Comparison of ENCODE assay signal across 1 cellular context in the genomic region with DNA sequence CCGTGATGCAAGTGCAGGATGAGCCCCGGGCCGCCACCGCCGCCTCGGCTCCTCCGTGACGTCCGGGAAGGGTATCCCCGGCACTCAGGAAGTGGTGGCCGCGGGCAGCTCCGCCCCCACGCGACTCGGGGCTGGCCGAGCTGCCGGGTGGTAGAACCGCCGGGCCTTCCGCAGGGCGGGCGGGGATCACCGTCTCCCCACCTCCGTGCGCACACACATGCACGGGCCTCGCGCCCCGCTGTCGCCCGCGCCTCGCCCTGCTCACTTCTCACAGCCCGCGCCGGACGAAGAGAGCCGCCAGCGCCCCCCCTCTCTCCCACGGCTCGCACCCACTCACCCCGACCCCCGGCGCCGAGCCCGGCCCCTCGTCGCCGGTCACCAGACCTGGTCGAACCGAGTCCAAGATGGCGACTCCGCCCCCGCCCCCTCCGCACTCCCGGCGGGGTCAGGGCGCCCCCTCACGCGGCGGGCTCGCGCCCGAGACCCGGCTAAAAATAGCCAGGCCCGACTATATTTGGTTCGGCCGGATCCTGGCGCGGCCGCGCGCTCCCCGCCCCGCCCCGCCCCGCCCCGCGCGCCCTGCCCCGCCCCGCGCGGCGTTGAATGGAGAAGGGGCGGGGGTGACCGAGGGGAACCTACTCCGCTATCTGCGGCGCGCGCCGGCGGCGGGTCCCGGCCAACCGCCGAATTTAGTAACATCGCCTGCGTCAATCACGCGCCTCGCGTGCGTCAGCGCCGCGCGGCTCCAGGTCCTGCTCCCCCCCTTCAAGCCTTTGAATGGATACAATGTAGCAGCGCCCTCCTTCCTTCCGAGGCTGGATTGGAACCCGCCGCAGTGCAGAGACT.
TF ChIP-seq lines count a peak whose summit lies in the region.

No MANE protein-coding gene starts in this region.

TF ChIP-seq in GM12878, 131 proteins besides CTCF, POLR2A, EP300 and RAD21 (continued from another document and continues in another):
- peak; percentile 34; the same call in 1 of the 2 replicates for TF ChIP-seq ZNF592 (IDR thresholded peaks at IDR 0.05)
- TF ChIP-seq RCOR1 (conservative IDR thresholded peaks at IDR 0.05; ENCODE audit: low read depth, low read length), result no peak; the same call in 1 of the 2 replicates
- TF ChIP-seq, protein P1, sequence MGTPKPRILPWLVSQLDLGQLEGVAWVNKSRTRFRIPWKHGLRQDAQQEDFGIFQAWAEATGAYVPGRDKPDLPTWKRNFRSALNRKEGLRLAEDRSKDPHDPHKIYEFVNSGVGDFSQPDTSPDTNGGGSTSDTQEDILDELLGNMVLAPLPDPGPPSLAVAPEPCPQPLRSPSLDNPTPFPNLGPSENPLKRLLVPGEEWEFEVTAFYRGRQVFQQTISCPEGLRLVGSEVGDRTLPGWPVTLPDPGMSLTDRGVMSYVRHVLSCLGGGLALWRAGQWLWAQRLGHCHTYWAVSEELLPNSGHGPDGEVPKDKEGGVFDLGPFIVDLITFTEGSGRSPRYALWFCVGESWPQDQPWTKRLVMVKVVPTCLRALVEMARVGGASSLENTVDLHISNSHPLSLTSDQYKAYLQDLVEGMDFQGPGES (IDR thresholded peaks at IDR 0.05), result no peak
- TF ChIP-seq, protein P2, sequence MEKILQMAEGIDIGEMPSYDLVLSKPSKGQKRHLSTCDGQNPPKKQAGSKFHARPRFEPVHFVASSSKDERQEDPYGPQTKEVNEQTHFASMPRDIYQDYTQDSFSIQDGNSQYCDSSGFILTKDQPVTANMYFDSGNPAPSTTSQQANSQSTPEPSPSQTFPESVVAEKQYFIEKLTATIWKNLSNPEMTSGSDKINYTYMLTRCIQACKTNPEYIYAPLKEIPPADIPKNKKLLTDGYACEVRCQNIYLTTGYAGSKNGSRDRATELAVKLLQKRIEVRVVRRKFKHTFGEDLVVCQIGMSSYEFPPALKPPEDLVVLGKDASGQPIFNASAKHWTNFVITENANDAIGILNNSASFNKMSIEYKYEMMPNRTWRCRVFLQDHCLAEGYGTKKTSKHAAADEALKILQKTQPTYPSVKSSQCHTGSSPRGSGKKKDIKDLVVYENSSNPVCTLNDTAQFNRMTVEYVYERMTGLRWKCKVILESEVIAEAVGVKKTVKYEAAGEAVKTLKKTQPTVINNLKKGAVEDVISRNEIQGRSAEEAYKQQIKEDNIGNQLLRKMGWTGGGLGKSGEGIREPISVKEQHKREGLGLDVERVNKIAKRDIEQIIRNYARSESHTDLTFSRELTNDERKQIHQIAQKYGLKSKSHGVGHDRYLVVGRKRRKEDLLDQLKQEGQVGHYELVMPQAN (conservative IDR thresholded peaks at IDR 0.05), result peak; percentile 84
- TF ChIP-seq, protein P3, sequence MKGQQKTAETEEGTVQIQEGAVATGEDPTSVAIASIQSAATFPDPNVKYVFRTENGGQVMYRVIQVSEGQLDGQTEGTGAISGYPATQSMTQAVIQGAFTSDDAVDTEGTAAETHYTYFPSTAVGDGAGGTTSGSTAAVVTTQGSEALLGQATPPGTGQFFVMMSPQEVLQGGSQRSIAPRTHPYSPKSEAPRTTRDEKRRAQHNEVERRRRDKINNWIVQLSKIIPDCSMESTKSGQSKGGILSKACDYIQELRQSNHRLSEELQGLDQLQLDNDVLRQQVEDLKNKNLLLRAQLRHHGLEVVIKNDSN (IDR thresholded peaks at IDR 0.05; ENCODE audit: borderline replicate concordance, extremely low read length, insufficient read depth, low read depth, low read length), result peak; percentile 1
- TF ChIP-seq SP1 (IDR thresholded peaks at IDR 0.05; ENCODE audit: low read depth, low read length), result peak; percentile 65
- no peak for TF ChIP-seq RBBP5 (conservative IDR thresholded peaks at IDR 0.05)
- no peak for TF ChIP-seq ZNF384 (IDR thresholded peaks at IDR 0.05; ENCODE audit: borderline replicate concordance, low read depth, low read length)
- TF ChIP-seq, protein P4, sequence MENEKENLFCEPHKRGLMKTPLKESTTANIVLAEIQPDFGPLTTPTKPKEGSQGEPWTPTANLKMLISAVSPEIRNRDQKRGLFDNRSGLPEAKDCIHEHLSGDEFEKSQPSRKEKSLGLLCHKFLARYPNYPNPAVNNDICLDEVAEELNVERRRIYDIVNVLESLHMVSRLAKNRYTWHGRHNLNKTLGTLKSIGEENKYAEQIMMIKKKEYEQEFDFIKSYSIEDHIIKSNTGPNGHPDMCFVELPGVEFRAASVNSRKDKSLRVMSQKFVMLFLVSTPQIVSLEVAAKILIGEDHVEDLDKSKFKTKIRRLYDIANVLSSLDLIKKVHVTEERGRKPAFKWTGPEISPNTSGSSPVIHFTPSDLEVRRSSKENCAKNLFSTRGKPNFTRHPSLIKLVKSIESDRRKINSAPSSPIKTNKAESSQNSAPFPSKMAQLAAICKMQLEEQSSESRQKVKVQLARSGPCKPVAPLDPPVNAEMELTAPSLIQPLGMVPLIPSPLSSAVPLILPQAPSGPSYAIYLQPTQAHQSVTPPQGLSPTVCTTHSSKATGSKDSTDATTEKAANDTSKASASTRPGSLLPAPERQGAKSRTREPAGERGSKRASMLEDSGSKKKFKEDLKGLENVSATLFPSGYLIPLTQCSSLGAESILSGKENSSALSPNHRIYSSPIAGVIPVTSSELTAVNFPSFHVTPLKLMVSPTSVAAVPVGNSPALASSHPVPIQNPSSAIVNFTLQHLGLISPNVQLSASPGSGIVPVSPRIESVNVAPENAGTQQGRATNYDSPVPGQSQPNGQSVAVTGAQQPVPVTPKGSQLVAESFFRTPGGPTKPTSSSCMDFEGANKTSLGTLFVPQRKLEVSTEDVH (IDR thresholded peaks at IDR 0.05; ENCODE audit: low read depth, partially characterized antibody), result no peak
- TF ChIP-seq SREBF1 (IDR thresholded peaks at IDR 0.05; ENCODE audit: low read length), result no peak
- TF ChIP-seq TCF3 (IDR thresholded peaks at IDR 0.05; ENCODE audit: borderline replicate concordance, insufficient read depth, low read depth, low read length), result peak; percentile 91
- peak; percentile 86 to 97 for TF ChIP-seq BHLHE40 (IDR thresholded peaks at IDR 0.05; ENCODE audit: borderline replicate concordance in 1 of 2, low read depth in 2 of 2, low read length in 1 of 2)
- TF ChIP-seq SUZ12 (IDR thresholded peaks at IDR 0.05; ENCODE audit: unreplicated experiment), result no peak
- TF ChIP-seq MXI1 (IDR thresholded peaks at IDR 0.05; ENCODE audit: low read depth, low read length), result peak; percentile 89
- peak; percentile 94 for TF ChIP-seq CREM (IDR thresholded peaks at IDR 0.05; ENCODE audit: low read depth)
- TF ChIP-seq FOS (IDR thresholded peaks at IDR 0.05; ENCODE audit: borderline replicate concordance, extremely low read depth, insufficient read length), result no peak
- TF ChIP-seq GABPA (IDR thresholded peaks at IDR 0.05; ENCODE audit: low read depth), result no peak
- TF ChIP-seq MAX (IDR thresholded peaks at IDR 0.05; ENCODE audit: low read depth, low read length), result peak; percentile 71; the same call in 1 of the 2 replicates
- TF ChIP-seq, protein P5, sequence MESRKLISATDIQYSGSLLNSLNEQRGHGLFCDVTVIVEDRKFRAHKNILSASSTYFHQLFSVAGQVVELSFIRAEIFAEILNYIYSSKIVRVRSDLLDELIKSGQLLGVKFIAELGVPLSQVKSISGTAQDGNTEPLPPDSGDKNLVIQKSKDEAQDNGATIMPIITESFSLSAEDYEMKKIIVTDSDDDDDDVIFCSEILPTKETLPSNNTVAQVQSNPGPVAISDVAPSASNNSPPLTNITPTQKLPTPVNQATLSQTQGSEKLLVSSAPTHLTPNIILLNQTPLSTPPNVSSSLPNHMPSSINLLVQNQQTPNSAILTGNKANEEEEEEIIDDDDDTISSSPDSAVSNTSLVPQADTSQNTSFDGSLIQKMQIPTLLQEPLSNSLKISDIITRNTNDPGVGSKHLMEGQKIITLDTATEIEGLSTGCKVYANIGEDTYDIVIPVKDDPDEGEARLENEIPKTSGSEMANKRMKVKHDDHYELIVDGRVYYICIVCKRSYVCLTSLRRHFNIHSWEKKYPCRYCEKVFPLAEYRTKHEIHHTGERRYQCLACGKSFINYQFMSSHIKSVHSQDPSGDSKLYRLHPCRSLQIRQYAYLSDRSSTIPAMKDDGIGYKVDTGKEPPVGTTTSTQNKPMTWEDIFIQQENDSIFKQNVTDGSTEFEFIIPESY (IDR thresholded peaks at IDR 0.05), result no peak
- TF ChIP-seq TCF12 (IDR thresholded peaks at IDR 0.05; ENCODE audit: low read depth, low read length), result peak; percentile 96
- TF ChIP-seq ZNF274 (IDR thresholded peaks at IDR 0.05; ENCODE audit: insufficient read depth, insufficient read length), result no peak
- peak; percentile 53; the same call in 1 of the 2 replicates for TF ChIP-seq BCL11A (IDR thresholded peaks at IDR 0.05; ENCODE audit: low read depth, low read length)
- TF ChIP-seq RUNX3 (IDR thresholded peaks at IDR 0.05; ENCODE audit: low read length), result no peak
- peak; percentile 88; the same call in 2 of the 3 replicates for TF ChIP-seq POU2F2 (IDR thresholded peaks at IDR 0.05; ENCODE audit: borderline replicate concordance, low read depth, low read length)
- TF ChIP-seq MEF2A (IDR thresholded peaks at IDR 0.05; ENCODE audit: insufficient read depth, low read depth, low read length), result peak; percentile 79
- TF ChIP-seq CREB1 (IDR thresholded peaks at IDR 0.05; ENCODE audit: low read depth), result no peak
- TF ChIP-seq EGR1 (IDR thresholded peaks at IDR 0.05; ENCODE audit: borderline replicate concordance in 1 of 2, low read depth in 2 of 2, low read length in 2 of 2), result peak; percentile 53 to 99
- TF ChIP-seq IKZF2 (IDR thresholded peaks at IDR 0.05), result peak; percentile 7 to 39; a peak in 2 of 4 replicates
- TF ChIP-seq IRF4 (IDR thresholded peaks at IDR 0.05; ENCODE audit: low read depth, low read length), result 0 out of 2 replicates have a peak, but pooled peaks have one; percentile 9
- TF ChIP-seq CBFB (IDR thresholded peaks at IDR 0.05; ENCODE audit: low read depth), result peak; percentile 66
- TF ChIP-seq HDGF (IDR thresholded peaks at IDR 0.05), result no peak; the same call in 1 of the 2 replicates
- peak; percentile 93 for TF ChIP-seq NR2F1 (conservative IDR thresholded peaks at IDR 0.05)
- 0 out of 4 replicates have a peak, but pooled peaks of 1 of the 2 experiments have one; percentile 59 for TF ChIP-seq CEBPB (IDR thresholded peaks at IDR 0.05; ENCODE audit: borderline replicate concordance in 1 of 2, low read depth in 2 of 2, low read length in 2 of 2)
- TF ChIP-seq NR2C1 (IDR thresholded peaks at IDR 0.05), result peak; percentile 73
- TF ChIP-seq TBL1XR1 (IDR thresholded peaks at IDR 0.05; ENCODE audit: low read depth, low read length), result peak; percentile 94
- peak; percentile 92 to 98 for TF ChIP-seq SRF (IDR thresholded peaks at IDR 0.05; ENCODE audit: low read depth in 2 of 2, low read length in 2 of 2)
- peak; percentile 22; the same call in 1 of the 2 replicates for TF ChIP-seq SMC3 (IDR thresholded peaks at IDR 0.05; ENCODE audit: borderline replicate concordance, low read length)
- TF ChIP-seq BACH1 (IDR thresholded peaks at IDR 0.05; ENCODE audit: borderline replicate concordance), result peak; percentile 93
- TF ChIP-seq SMAD5 (IDR thresholded peaks at IDR 0.05; ENCODE audit: low read depth), result peak; percentile 25; the same call in 1 of the 2 replicates
- no peak; the same call in 1 of the 2 replicates for TF ChIP-seq JUND (IDR thresholded peaks at IDR 0.05; ENCODE audit: low read depth, low read length)
- no peak for TF ChIP-seq NFYA (IDR thresholded peaks at IDR 0.05; ENCODE audit: borderline replicate concordance, low read depth, low read length)
- TF ChIP-seq, protein P6, sequence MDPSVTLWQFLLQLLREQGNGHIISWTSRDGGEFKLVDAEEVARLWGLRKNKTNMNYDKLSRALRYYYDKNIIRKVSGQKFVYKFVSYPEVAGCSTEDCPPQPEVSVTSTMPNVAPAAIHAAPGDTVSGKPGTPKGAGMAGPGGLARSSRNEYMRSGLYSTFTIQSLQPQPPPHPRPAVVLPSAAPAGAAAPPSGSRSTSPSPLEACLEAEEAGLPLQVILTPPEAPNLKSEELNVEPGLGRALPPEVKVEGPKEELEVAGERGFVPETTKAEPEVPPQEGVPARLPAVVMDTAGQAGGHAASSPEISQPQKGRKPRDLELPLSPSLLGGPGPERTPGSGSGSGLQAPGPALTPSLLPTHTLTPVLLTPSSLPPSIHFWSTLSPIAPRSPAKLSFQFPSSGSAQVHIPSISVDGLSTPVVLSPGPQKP (IDR thresholded peaks at IDR 0.05; ENCODE audit: low read depth, low read length), result no peak; the same call in 1 of the 2 replicates
- no peak for TF ChIP-seq EZH2 (IDR thresholded peaks at IDR 0.05; ENCODE audit: borderline replicate concordance, control insufficient read depth, low read depth, low read length)
- no peak for TF ChIP-seq ATF7 (IDR thresholded peaks at IDR 0.05; ENCODE audit: low read depth)
